24 cellular contexts compared by ENCODE assay signal in genomic region chr22:42584364-42584940, GRCh38. TPM values are rescaled to one million over a fixed set of nuclear protein-coding genes. Genes with fewer than 3 reads are reported as not detected.
DNase-seq lines count a peak whose midpoint lies in the region; ATAC-seq, FAIRE-seq and TF ChIP-seq lines count a peak whose summit lies in the region.
"Had no signal": no experiment of that assay in that cellular context is flagged by ENCODE, and none has a peak within 500 bp of the region (broad histone marks: within the 10 kb centered on the region; RNA-seq: fewer than 3 reads in every experiment).

No MANE protein-coding gene starts in this region.

- H3K9me3 ChIP-seq in left ventricle myocardium inferior (replicated peaks) (no peaks in the 10 kb centered on the region), heart left ventricle (no peaks in the 10 kb centered on the region), osteoblast (ENCODE audit: low read depth, low read length) (no peaks in the 10 kb centered on the region), kidney (ENCODE audit: control insufficient read depth in 1 of 2, low read length in 2 of 2) (no peaks in the 10 kb centered on the region)

- FAIRE-seq in kidney (lab: Jason Lieb, UNC), result no peak
- FAIRE-seq: D721Med, GM18507, RCC 7860 had no signal

- TF ChIP-seq CTCF in left ventricle myocardium inferior (IDR thresholded peaks at IDR 0.05; ENCODE audit: borderline replicate concordance) (no peak), heart left ventricle (IDR thresholded peaks at IDR 0.05) (no peak), RWPE1 (conservative IDR thresholded peaks at IDR 0.05; ENCODE audit: low read depth) (no peak), epithelial cell of proximal tubule (conservative IDR thresholded peaks at IDR 0.05; ENCODE audit: low read depth, low read length) (peak; percentile 26), osteoblast (IDR thresholded peaks at IDR 0.05; ENCODE audit: extremely low read depth, low read depth, low read length) (no peak), kidney (IDR thresholded peaks at IDR 0.05; ENCODE audit: borderline replicate concordance, extremely low read depth, insufficient read depth) (no peak)

- ATAC-seq in heart left ventricle, result no peak
- no peak for ATAC-seq in HG03457 (IDR thresholded peaks at IDR 0.05; ENCODE audit: unreplicated experiment)
- ATAC-seq: HCT116, Right ventricle myocardium inferior had no signal

- H3K27me3 ChIP-seq in left ventricle myocardium inferior (ENCODE audit: low read depth) (no peaks in the 10 kb centered on the region), heart left ventricle (no peaks in the 10 kb centered on the region), osteoblast (ENCODE audit: insufficient read depth, low read length) (no peaks in the 10 kb centered on the region)

- H3K4me2 ChIP-seq in osteoblast (ENCODE audit: insufficient read depth, low read length), result no peak overlapping the region

- POLR2A ChIA-PET in RWPE1 (lab: Yijun Ruan, JAX; ENCODE audit: low non-redundant PET), result no interaction called here

- H3K9ac ChIP-seq in kidney (ENCODE audit: low read length in 2 of 2), result no peak overlapping the region

- no peak overlapping the region for H2AFZ ChIP-seq in osteoblast (ENCODE audit: low read length)

- CTCF ChIA-PET in RWPE1 (lab: Yijun Ruan, JAX), result no interaction called here

- intact Hi-C loops in left ventricle myocardium inferior (cut with micrococcal nuclease) (no loop called here), heart left ventricle (cut with DNase I) (no loop called here), kidney (cut with DNase I) (no loop called here)

- DNase-seq in left ventricle myocardium inferior (no peak), heart left ventricle (no peak), RWPE1 (ENCODE audit: low spot score) (no peak), epithelial cell of proximal tubule (ENCODE audit: low read depth) (no peak), osteoblast (ENCODE audit: insufficient read length, low spot score, missing footprints) (peak; percentile 47), COLO829 (ENCODE audit: low spot score) (no peak), kidney (no peak)
- DNase-seq: CD8-positive, alpha-beta memory T cell; DMS53; GDM1; GOT3; Kasumi-1; NCI-H187; NCI-H446; NCI-H526; OCI-M1 had no signal

- TF ChIP-seq POLR2A in heart left ventricle (IDR thresholded peaks at IDR 0.05), result no peak

- H3K4me3 ChIP-seq in left ventricle myocardium inferior (no peak overlapping the region), heart left ventricle (no peak overlapping the region), epithelial cell of proximal tubule (ENCODE audit: low read depth, low read length) (no peak overlapping the region), osteoblast (ENCODE audit: insufficient read depth, low read length) (no peak overlapping the region), kidney (ENCODE audit: low read length in 2 of 2) (no peak overlapping the region)

- H3K36me3 ChIP-seq in left ventricle myocardium inferior, result peaks cover 70% of the 10 kb centered on the region
- H3K36me3 ChIP-seq in heart left ventricle, result peaks cover 0 to 73% (median 65%) of the 10 kb centered on the region in 9 donors
- H3K36me3 ChIP-seq in osteoblast (ENCODE audit: insufficient read depth, low read length), result peaks cover 62% of the 10 kb centered on the region
- peaks cover 30 to 48% of the 10 kb centered on the region in 2 donors for H3K36me3 ChIP-seq in kidney (ENCODE audit: control insufficient read depth in 1 of 2, insufficient read depth in 2 of 2, low read length in 2 of 2)

- peaks cover 12% of the 10 kb centered on the region for H3K79me2 ChIP-seq in osteoblast (ENCODE audit: insufficient read depth, low read length)

- peaks cover 4% of the 10 kb centered on the region for H4K20me1 ChIP-seq in osteoblast (ENCODE audit: insufficient read depth, low read length)

- WGBS in heart left ventricle, 4 donors, result 85 to 97% (median 91%) methylated on average over 4 of the region's 4 CpGs

- H3K27ac ChIP-seq in left ventricle myocardium inferior (replicated peaks), result peak overlapping the region; percentile 62
- H3K27ac ChIP-seq in heart left ventricle, result peak overlapping the region in 3 of 12 donors; percentile 1 to 42 (median 24)
- H3K27ac ChIP-seq in RWPE1, result peak overlapping the region; percentile 44
- H3K27ac ChIP-seq in osteoblast (ENCODE audit: low read depth, low read length), result no peak overlapping the region
- no peak overlapping the region for H3K27ac ChIP-seq in kidney (ENCODE audit: low read depth in 2 of 2, low read length in 2 of 2)
- H3K27ac ChIP-seq: C4-2B had no signal

- H3K4me1 ChIP-seq in left ventricle myocardium inferior, result peaks cover 44% of the 10 kb centered on the region
- H3K4me1 ChIP-seq in heart left ventricle, result peaks cover 0 to 34% (median 11%) of the 10 kb centered on the region in 12 donors
- peaks cover 7% of the 10 kb centered on the region for H3K4me1 ChIP-seq in osteoblast (ENCODE audit: insufficient read depth, low read length)
- H3K4me1 ChIP-seq in kidney (ENCODE audit: control insufficient read depth in 1 of 2, insufficient read depth in 1 of 2, low read depth in 1 of 2, low read length in 2 of 2), result no peaks in the 10 kb centered on the region

RNA-seq across cellular contexts. Expression of gene POLDIP3, which starts 30.2 kb away (rescaled TPM):
- total RNA-seq in left ventricle myocardium inferior, result 35.2 TPM
- total RNA-seq in heart left ventricle, result 10 to 100 TPM; 23.5 to 38.4 (median 29.0) TPM
- polyA plus RNA-seq in heart left ventricle, result 10 to 100 TPM; 13.0 to 42.7 TPM
- total RNA-seq in epithelial cell of proximal tubule, result 35.0 and 40.2 TPM in 2 replicates
- total RNA-seq in osteoblast, result 21.2 and 22.4 TPM in 2 replicates
- 67.9 TPM for total RNA-seq in kidney
- polyA plus RNA-seq in kidney (ENCODE audit: insufficient read depth, low read depth, low replicate concordance), result 44.1 TPM

RNA-seq across cellular contexts. Expression of gene SERHL2, which starts 30.7 kb away (rescaled TPM):
- total RNA-seq in left ventricle myocardium inferior, result 3.5 TPM
- 1 to 10 TPM in 8 of 9 donors, under 1 TPM in 1; 0.90 to 5.3 (median 3.5) TPM for total RNA-seq in heart left ventricle
- 1 to 10 TPM; 1.1 to 3.4 TPM for polyA plus RNA-seq in heart left ventricle
- 0.23 and 5.0 TPM in 2 replicates for total RNA-seq in epithelial cell of proximal tubule
- total RNA-seq in osteoblast, result 2.9 TPM in 2 replicates
- total RNA-seq in kidney, result 3.1 TPM
- 4.9 TPM for polyA plus RNA-seq in kidney (ENCODE audit: insufficient read depth, low read depth, low replicate concordance)
- total RNA-seq: A172 had no signal

RNA-seq across cellular contexts. Expression of gene ATP5MGL, which starts 55.9 kb away (rescaled TPM):
- total RNA-seq in left ventricle myocardium inferior (0.38 TPM), heart left ventricle (1 to 10 TPM in 1 of 9 donors, under 1 TPM in 4, not detected in 4; 0.31 to 1.3 (median 0.53) TPM), epithelial cell of proximal tubule (0.58 TPM in 1 of 2 replicates, not detected in the other), osteoblast (0.72 and 1.2 TPM in 2 replicates), kidney (0.88 TPM)
- polyA plus RNA-seq in heart left ventricle (under 1 TPM in 1 of 2 donors, not detected in 1; 0.61 TPM), kidney (ENCODE audit: insufficient read depth, low read depth, low replicate concordance) (not detected)
- total RNA-seq: A172 had no signal

Comparison
In these comparisons a context has a peak if more than half of its experiments do, and no peak if none do; other contexts are left out.
1. H3K27ac ChIP-seq: peak in left ventricle myocardium inferior (single experiment) and RWPE1 (single experiment); none in osteoblast (single experiment) and kidney (0 of 2).